In genomic region chr17:72414032-72414396, GRCh38 we compare ENCODE assay signal across 15 cellular contexts.
DNase-seq lines count a peak whose midpoint lies in the region; ATAC-seq, FAIRE-seq and TF ChIP-seq lines count a peak whose summit lies in the region.
"Had no signal": no experiment of that assay in that cellular context is flagged by ENCODE, and none has a peak within 500 bp of the region (broad histone marks: within the 10 kb centered on the region; RNA-seq: fewer than 3 reads in every experiment).

No MANE protein-coding gene starts in this region.

- peaks cover 3% of the 10 kb centered on the region; the same call in 1 of the 2 replicates for H3K36me3 ChIP-seq in Caco-2 (ENCODE audit: control insufficient read depth, insufficient read depth, low read length)
- no peaks in the 10 kb centered on the region for H3K36me3 ChIP-seq in IMR-90 (ENCODE audit: control insufficient read depth, insufficient read depth, low read length)
- peaks cover 0 to 1% of the 10 kb centered on the region in 2 experiments; a peak in 2 of 4 replicates for H3K36me3 ChIP-seq in GM12878 (ENCODE audit: control insufficient read depth in 2 of 2, insufficient read depth in 2 of 2, low read length in 1 of 2)
- no peaks in the 10 kb centered on the region for H3K36me3 ChIP-seq in effector memory CD4-positive, alpha-beta T cell (ENCODE audit: control insufficient read depth, insufficient read depth, low read length)
- H3K36me3 ChIP-seq: BE2C had no signal

- DNase-seq in Caco-2 (no peak), IMR-90 (no peak), GM12878 (ENCODE audit: low read depth, low spot score) (no peak), urothelium cell line (ENCODE audit: low spot score) (no peak)
- no peak for DNase-seq in effector memory CD4-positive, alpha-beta T cell
- no peak for DNase-seq in stimulated activated CD4-positive, alpha-beta T cell treated with anti-CD3 and anti-CD28 coated beads, Interleukin-15, amount 100 ng/mL, for 24 hours
- DNase-seq: BE2C; CD8-positive, alpha-beta memory T cell; DMS 273 treated with DMSO at 0.1 percent for 48 hours; GM23248 had no signal

- TF ChIP-seq RAD21 in IMR-90 (IDR thresholded peaks at IDR 0.05; ENCODE audit: low read length) (no peak), GM12878 (IDR thresholded peaks at IDR 0.05; ENCODE audit: insufficient read depth, low read depth, low read length) (no peak)

- no peak overlapping the region for H4K91ac ChIP-seq in IMR-90 (ENCODE audit: insufficient read depth, low read depth, low read length)

- TSS peak; percentile 95 for BruUV-seq in Caco-2 (replicated peaks; lab: Mats Ljungman, UMichigan)
- no TSS peak for BruUV-seq in IMR-90 (replicated peaks; lab: Mats Ljungman, UMichigan)
- no TSS peak for BruUV-seq in GM12878 (replicated peaks; lab: Mats Ljungman, UMichigan)

- H4K8ac ChIP-seq in IMR-90 (ENCODE audit: low read depth in 2 of 2, low read length in 2 of 2): no peak overlapping the region

- H3K4me1 ChIP-seq in Caco-2 (peaks cover 57% of the 10 kb centered on the region), IMR-90 (ENCODE audit: control insufficient read depth, insufficient read depth, low read length) (no peaks in the 10 kb centered on the region), GM12878 (ENCODE audit: control insufficient read depth, insufficient read depth, low read length) (peaks cover 4% of the 10 kb centered on the region; the same call in 1 of the 2 replicates)
- no peaks in the 10 kb centered on the region for H3K4me1 ChIP-seq in effector memory CD4-positive, alpha-beta T cell (ENCODE audit: control insufficient read depth, insufficient read depth, low read length, poor library complexity, severe bottlenecking)

- dilution Hi-C loops in IMR-90 (cut with HindIII; ENCODE audit: low sequenced_read_pairs, unreplicated experiment): no loop called here

- POLR2A ChIA-PET in Caco-2 (lab: Charles Lee) (interaction anchor here (0.6 kb wide), 1 partner anchor 819 kb away, joined by 4 read pairs; no protein-coding TSS in a partner anchor), IMR-90 (lab: Charles Lee; ENCODE audit: unreplicated experiment) (no interaction called here), GM12878 (lab: Charles Lee) (no interaction called here)

- H3K79me1 ChIP-seq in IMR-90 (ENCODE audit: low read depth in 1 of 2, low read length in 2 of 2): peaks cover 8 to 33% of the 10 kb centered on the region in 2 experiments; a peak in 2 of 4 replicates

- peaks cover 26% of the 10 kb centered on the region for H3K9me3 Mint-ChIP-seq in Caco-2 (ENCODE audit: unreplicated experiment)

- TF ChIP-seq CTCF in Caco-2 (IDR thresholded peaks at IDR 0.05; ENCODE audit: insufficient read depth in 1 of 2, low read depth in 1 of 2, low read length in 1 of 2, severe bottlenecking in 1 of 2, unreplicated experiment in 1 of 2) (no peak), IMR-90 (conservative IDR thresholded peaks at IDR 0.05; ENCODE audit: low read depth, low read length) (no peak), GM12878 (IDR thresholded peaks at IDR 0.05 in 2 of 3, conservative IDR thresholded peaks at IDR 0.05 in 1 of 3; ENCODE audit: control insufficient read depth in 2 of 3, extremely low read depth in 1 of 3, insufficient read depth in 1 of 3, low read depth in 3 of 3, low read length in 3 of 3) (no peak)

- no peak overlapping the region for H2BK5ac ChIP-seq in IMR-90 (ENCODE audit: low read depth, low read length, poor library complexity, severe bottlenecking)

- no CpG with 5 or more reads among the region's 5 CpGs for WGBS in IMR-90 (ENCODE audit: extremely low coverage in 2 of 2, insufficient read length in 1 of 2), 2 experiments
- WGBS in GM12878 (ENCODE audit: insufficient coverage, insufficient replicate concordance, low lambda C conversion rate, missing lambda C conversion rate): 62% methylated on average over 5 of the region's 5 CpGs

- no peak overlapping the region for H2BK15ac ChIP-seq in IMR-90 (ENCODE audit: low read depth, low read length)

- H3K27ac ChIP-seq in IMR-90 (ENCODE audit: insufficient read depth, low read length) (no peak overlapping the region), GM12878 (ENCODE audit: control insufficient read depth, insufficient read depth) (no peak overlapping the region)
- no peak overlapping the region for H3K27ac ChIP-seq in effector memory CD4-positive, alpha-beta T cell (ENCODE audit: insufficient read depth, low read length, poor library complexity, severe bottlenecking)
- H3K27ac ChIP-seq: GM23248 had no signal

- no peaks in the 10 kb centered on the region; the same call in 1 of the 2 replicates for H3K79me2 ChIP-seq in GM12878 (ENCODE audit: control insufficient read depth, insufficient read depth, low read length)

- SMC1A ChIA-PET in GM12878 (lab: Charles Lee; ENCODE audit: uncharacterized antibody, unreplicated experiment): interaction anchor here (1.2 to 1.3 kb wide), 2 partner anchors 21 to 126 kb away, joined by 3 to 5 read pairs; no protein-coding TSS in a partner anchor

- no peak overlapping the region for H3K4me2 ChIP-seq in IMR-90 (ENCODE audit: low read depth, low read length)
- no peak overlapping the region for H3K4me2 ChIP-seq in GM12878 (ENCODE audit: control insufficient read depth, insufficient read depth)

- H2AK9ac ChIP-seq in IMR-90 (replicated peaks; ENCODE audit: low read depth, low read length, poor library complexity): no peak overlapping the region

- no peak overlapping the region for H3K14ac ChIP-seq in IMR-90 (replicated peaks; ENCODE audit: low read depth, low read length)

- no peak overlapping the region for H3K4ac ChIP-seq in IMR-90 (ENCODE audit: low read depth, low read length)

- H4K20me1 ChIP-seq in IMR-90 (ENCODE audit: insufficient read depth, low read length): no peaks in the 10 kb centered on the region
- H4K20me1 ChIP-seq in GM12878 (ENCODE audit: control insufficient read depth, insufficient read depth): no peaks in the 10 kb centered on the region

- peaks cover 5% of the 10 kb centered on the region; the same call in 1 of the 2 replicates for H3K9me1 ChIP-seq in IMR-90 (ENCODE audit: insufficient read depth, low read length)

- H3K4me3 Mint-ChIP-seq in Caco-2 (ENCODE audit: unreplicated experiment): peak overlapping the region; percentile 14
- H3K4me3 Mint-ChIP-seq: CD14-positive monocyte; CD8-positive, alpha-beta memory T cell had no signal

- H3K56ac ChIP-seq in IMR-90 (ENCODE audit: extremely low read depth, insufficient read depth, low read length): no peak overlapping the region

- peak overlapping the region; percentile 77 for H3K27ac Mint-ChIP-seq in Caco-2 (ENCODE audit: unreplicated experiment)
- H3K27ac Mint-ChIP-seq: CD14-positive monocyte; CD8-positive, alpha-beta memory T cell had no signal

- in situ Hi-C loops in IMR-90 (cut with MboI; ENCODE audit: low sequenced_read_pairs): no loop called here
- in situ Hi-C loops in GM12878 (cut with MboI): loop anchor here (25.0 kb wide), 1 partner anchor 1873 kb away; no protein-coding TSS in a partner anchor

- H3K36me3 Mint-ChIP-seq in Caco-2 (ENCODE audit: insufficient read depth, unreplicated experiment): peaks cover 69% of the 10 kb centered on the region
- H3K36me3 Mint-ChIP-seq: CD14-positive monocyte had no signal

- ATAC-seq in IMR-90 (ENCODE audit: low read depth): no peak
- no peak for ATAC-seq in GM12878
- no peak for ATAC-seq in HG03139 (IDR thresholded peaks at IDR 0.05; ENCODE audit: unreplicated experiment)

- FAIRE-seq in GM12878 (lab: Jason Lieb, UNC) (no peak), urothelium cell line (lab: Jason Lieb, UNC) (peak; percentile 91)
- FAIRE-seq: A204.1, GM18507, H54 had no signal

- no peak overlapping the region for H2BK20ac ChIP-seq in IMR-90 (ENCODE audit: low read depth, low read length)

- intact Hi-C loops in Caco-2 (cut with micrococcal nuclease; ENCODE audit: unreplicated experiment) (loop anchor here (5.0 kb wide), 1 partner anchor 292 kb away; the partner anchor contains the start of gene SOX9), IMR-90 (cut with micrococcal nuclease) (no loop called here), GM12878 (cut with micrococcal nuclease; ENCODE audit: unreplicated experiment) (no loop called here)

- RAD21 ChIA-PET in GM12878 (lab: Charles Lee; ENCODE audit: unreplicated experiment): no interaction called here

- H3K18ac ChIP-seq in IMR-90 (ENCODE audit: low read depth, low read length): no peak overlapping the region

- peaks cover 29% of the 10 kb centered on the region for H3K4me1 Mint-ChIP-seq in Caco-2 (ENCODE audit: low read depth, unreplicated experiment)
- H3K4me1 Mint-ChIP-seq: CD14-positive monocyte; CD8-positive, alpha-beta memory T cell had no signal

- CTCF ChIA-PET in Caco-2 (lab: Charles Lee): interaction anchor here (0.7 kb wide), 1 partner anchor 264 kb away, joined by 3 read pairs; no protein-coding TSS in a partner anchor
- CTCF ChIA-PET in IMR-90 (lab: Yijun Ruan, JAX): no interaction called here
- CTCF ChIA-PET in GM12878 (lab: Yijun Ruan, JAX): interaction anchor here (0.6 kb wide), 1 partner anchor 271 kb away, joined by 4 read pairs; no protein-coding TSS in a partner anchor

- no peak overlapping the region for H3K4me3 ChIP-seq in Caco-2 (ENCODE audit: low read depth, low read length)
- no peak overlapping the region for H3K4me3 ChIP-seq in IMR-90 (ENCODE audit: insufficient read depth, low read depth, low read length)
- no peak overlapping the region for H3K4me3 ChIP-seq in GM12878
- no peak overlapping the region for H3K4me3 ChIP-seq in effector memory CD4-positive, alpha-beta T cell (ENCODE audit: insufficient read depth, low read depth, low read length, poor library complexity, severe bottlenecking)
- H3K4me3 ChIP-seq: GM23248 had no signal

- TF ChIP-seq POLR2A in IMR-90 (IDR thresholded peaks at IDR 0.05; ENCODE audit: low read depth, low read length) (no peak), GM12878 (IDR thresholded peaks at IDR 0.05; ENCODE audit: low read depth, low read length) (no peak)

- no peak for TF ChIP-seq EP300 in GM12878 (IDR thresholded peaks at IDR 0.05; ENCODE audit: borderline replicate concordance in 1 of 2, control insufficient read depth in 1 of 2, low read depth in 2 of 2, low read length in 2 of 2)

- peaks cover 18% of the 10 kb centered on the region for H3K9me3 ChIP-seq in Caco-2
- peaks cover 7% of the 10 kb centered on the region for H3K9me3 ChIP-seq in IMR-90 (ENCODE audit: control insufficient read depth, insufficient read depth, low read length)
- H3K9me3 ChIP-seq in GM12878 (replicated peaks; ENCODE audit: control insufficient read depth, insufficient read depth, low read length): peaks cover 18% of the 10 kb centered on the region
- H3K9me3 ChIP-seq in effector memory CD4-positive, alpha-beta T cell (ENCODE audit: control insufficient read depth, low read length): peaks cover 3% of the 10 kb centered on the region
- H3K9me3 ChIP-seq: BE2C had no signal

- H3K27me3 Mint-ChIP-seq in Caco-2 (ENCODE audit: insufficient read depth, unreplicated experiment): no peaks in the 10 kb centered on the region

- no peak overlapping the region for H4K5ac ChIP-seq in IMR-90 (ENCODE audit: low read depth, low read length)

- H2AFZ ChIP-seq in IMR-90 (replicated peaks; ENCODE audit: low read length, poor library complexity) (no peak overlapping the region), GM12878 (ENCODE audit: control insufficient read depth, low read depth, low read length) (no peak overlapping the region)
- H2AFZ ChIP-seq: GM23248 had no signal

- H2BK120ac ChIP-seq in IMR-90 (ENCODE audit: low read depth, low read length): no peak overlapping the region

- H3K27me3 ChIP-seq in Caco-2 (replicated peaks; ENCODE audit: control insufficient read depth, insufficient read depth, low read length) (no peaks in the 10 kb centered on the region), IMR-90 (ENCODE audit: control insufficient read depth, insufficient read depth, low read length) (no peaks in the 10 kb centered on the region), GM12878 (replicated peaks in 1 of 2; ENCODE audit: control insufficient read depth in 2 of 2, insufficient read depth in 2 of 2, low read length in 1 of 2) (no peaks in the 10 kb centered on the region)
- H3K27me3 ChIP-seq in effector memory CD4-positive, alpha-beta T cell (replicated peaks; ENCODE audit: control insufficient read depth, insufficient read depth, low read length, poor library complexity, severe bottlenecking): no peaks in the 10 kb centered on the region
- H3K27me3 ChIP-seq: BE2C had no signal

- H2AK5ac ChIP-seq in IMR-90 (ENCODE audit: low read depth, low read length): 0 out of 2 replicates have a peak overlapping the region, but pooled peaks have one; percentile 9

- H3K9ac ChIP-seq in IMR-90 (ENCODE audit: low read depth, low read length): no peak overlapping the region
- H3K9ac ChIP-seq in GM12878 (ENCODE audit: control insufficient read depth, insufficient read depth, low read length): no peak overlapping the region
- H3K9ac ChIP-seq: GM23248 had no signal

- H3K23ac ChIP-seq in IMR-90 (ENCODE audit: low read depth, low read length): no peak overlapping the region
